In the genomic region with DNA sequence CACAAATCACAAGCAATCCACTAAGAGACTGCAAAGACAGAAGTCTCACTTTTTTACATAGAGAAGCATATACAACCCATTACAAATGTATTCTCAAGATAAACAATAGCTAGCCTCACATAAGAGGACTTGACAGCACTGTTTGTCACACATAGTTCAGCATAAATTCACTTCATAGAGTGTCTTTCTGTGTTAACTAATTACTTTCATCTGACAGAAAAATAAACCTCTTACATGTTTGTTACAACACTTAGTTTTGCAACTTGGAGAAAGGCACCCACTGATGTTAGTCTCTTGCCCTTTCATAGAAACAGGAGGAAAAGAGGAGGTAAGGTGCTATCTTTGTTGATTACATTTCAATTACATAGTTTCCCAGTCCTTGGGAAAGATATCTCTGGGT, we compare ENCODE assay signal across 22 cellular contexts.
"Had no signal": no experiment of that assay in that cellular context is flagged by ENCODE, and none has a peak within 500 bp of the region (broad histone marks: within the 10 kb centered on the region; RNA-seq: fewer than 3 reads in every experiment).

No MANE protein-coding gene starts in this region.

- H3K27me3 ChIP-seq: MG63 had no signal

- H3K9ac ChIP-seq: SK-N-SH had no signal

- DNase-seq: IMR-90, Karpas-422, KG1, MG63, NCI-H1092 treated with DMSO at 0.1 percent for 48 hours, NCI-H1436, NCI-H187, NCI-H2029, NCI-H2081 treated with DMSO at 0.1 percent for 48 hours, NCI-H2171, NCI-H446, NCI-H510A, NCI-H524 treated with DMSO at 0.1 percent for 48 hours, NCI-H69, NCI-H774, PC-3, SHP77, SK-N-SH, SW 1271 had no signal

- H3K4me3 ChIP-seq: MG63 had no signal

- ATAC-seq: HepG2, Panc1, PC-3 had no signal

- H3K36me3 ChIP-seq: MG63 had no signal

- H3K9me3 ChIP-seq: SK-N-SH had no signal

- H3K27ac ChIP-seq: RWPE1 had no signal

- H3K4me2 ChIP-seq: SK-N-SH had no signal
